In genomic region chr19:9934132-9934950, GRCh38 we compare ENCODE assay signal across 8 cellular contexts. TPM values are rescaled to one million over a fixed set of nuclear protein-coding genes. Genes with fewer than 3 reads are reported as not detected.
A peak's percentile ranks its signal among the peaks of the same experiment; 100 is the strongest.
DNase-seq lines count a peak whose midpoint lies in the region; ATAC-seq and TF ChIP-seq lines count a peak whose summit lies in the region.

No MANE protein-coding gene starts in this region.

- H3F3A ChIP-seq in neural progenitor cell (ENCODE audit: low read depth) = peaks cover 21% of the 10 kb centered on the region

- no peaks in the 10 kb centered on the region for H3K79me2 ChIP-seq in HCT116 (ENCODE audit: insufficient read depth, low read length)
- no peaks in the 10 kb centered on the region for H3K79me2 ChIP-seq in neural progenitor cell (ENCODE audit: low read depth)

- intact Hi-C loops in CD14-positive monocyte (cut with micrococcal nuclease) (loop anchor here (5.0 to 10.0 kb wide), 4 partner anchors 303 to 570 kb away; partner anchors contain the start of genes KEAP1 (in 1 of the 2) and MRPL4 (in 1 of the 2)), HCT116 (cut with micrococcal nuclease) (loop anchor here (1.0 to 5.0 kb wide), 6 partner anchors 66 to 456 kb away; no protein-coding TSS in a partner anchor)

- H2AFZ ChIP-seq in HCT116 (ENCODE audit: low read depth, low read length, poor library complexity, severe bottlenecking) = no peak overlapping the region
- no peak overlapping the region for H2AFZ ChIP-seq in neural progenitor cell (replicated peaks)

- no peaks in the 10 kb centered on the region for H3K9me3 ChIP-seq in HCT116 (ENCODE audit: control insufficient read depth in 1 of 2, insufficient read depth in 1 of 2, low read depth in 1 of 2, low read length in 2 of 2)
- H3K9me3 ChIP-seq in neural progenitor cell (ENCODE audit: low read depth) = no peaks in the 10 kb centered on the region
- no peaks in the 10 kb centered on the region for H3K9me3 ChIP-seq in subcutaneous abdominal adipose tissue (ENCODE audit: control insufficient read depth in 5 of 5, low read length in 5 of 5)

- H3K4me3 ChIP-seq in HCT116 (replicated peaks in 1 of 2; ENCODE audit: low read depth in 1 of 2, low read length in 2 of 2) (peak overlapping the region in 1 of 2 experiments; percentile 12; a peak in 1 of 4 replicates), fibroblast of the aortic adventitia (ENCODE audit: low read depth, low read length) (no peak overlapping the region), neural progenitor cell (no peak overlapping the region), subcutaneous abdominal adipose tissue (ENCODE audit: low read depth in 1 of 5, low read length in 5 of 5) (peak overlapping the region in 4 of 5 donors; percentile 9 to 90 (median 38))

- no peak for TF ChIP-seq POLR2A in HCT116 (IDR thresholded peaks at IDR 0.05; ENCODE audit: borderline replicate concordance, extremely low read depth, insufficient read depth, insufficient read length)

- peaks cover 7 to 10% of the 10 kb centered on the region in 2 donors for H3K36me3 Mint-ChIP-seq in CD14-positive monocyte
- H3K36me3 Mint-ChIP-seq in neural progenitor cell = no peaks in the 10 kb centered on the region

- H3K9me2 ChIP-seq in HCT116 (ENCODE audit: insufficient read depth) = no peaks in the 10 kb centered on the region

- H3K4me3 Mint-ChIP-seq in CD14-positive monocyte (peak overlapping the region in 1 of 2 donors; percentile 70), neural progenitor cell (peak overlapping the region; percentile 95)

- no peaks in the 10 kb centered on the region for H3K27me3 ChIP-seq in HCT116 (ENCODE audit: insufficient read depth, low read length)
- peaks cover 33% of the 10 kb centered on the region for H3K27me3 ChIP-seq in neural progenitor cell
- H3K27me3 ChIP-seq in subcutaneous abdominal adipose tissue (ENCODE audit: control insufficient read depth in 5 of 5, insufficient read depth in 4 of 5, low read length in 5 of 5) = peaks cover 0 to 21% (median 5%) of the 10 kb centered on the region in 5 donors

- RAD21 ChIA-PET in HCT116 (lab: Charles Lee; ENCODE audit: low non-redundant PET in 1 of 2, low total read pairs in 2 of 2, uncharacterized antibody in 2 of 2, unreplicated experiment in 2 of 2) = no interaction called here

- CTCF ChIA-PET in HCT116 (lab: Charles Lee) (interaction anchor here (1.0 to 1.2 kb wide), 2 partner anchors 93 to 179 kb away, joined by 3 to 6 read pairs; no protein-coding TSS in a partner anchor), RWPE1 (lab: Yijun Ruan, JAX) (interaction anchor here (0.8 kb wide), 1 partner anchor 10 kb away, joined by 4 read pairs; no protein-coding TSS in a partner anchor)

- H3K9ac ChIP-seq in HCT116 (ENCODE audit: low read length) = peak overlapping the region; percentile 33; the same call in 1 of the 2 replicates
- no peak overlapping the region for H3K9ac ChIP-seq in neural progenitor cell
- peak overlapping the region in 1 of 5 donors; percentile 57 for H3K9ac ChIP-seq in subcutaneous abdominal adipose tissue (ENCODE audit: low read length in 5 of 5)

- H3K36me3 ChIP-seq in HCT116 (ENCODE audit: control insufficient read depth in 1 of 2, insufficient read depth in 2 of 2, low read length in 2 of 2) (no peaks in the 10 kb centered on the region), neural progenitor cell (no peaks in the 10 kb centered on the region), subcutaneous abdominal adipose tissue (ENCODE audit: control insufficient read depth in 5 of 5, insufficient read depth in 5 of 5, low read length in 5 of 5) (no peaks in the 10 kb centered on the region)

- BruUV-seq in HCT116 (replicated peaks; lab: Mats Ljungman, UMichigan) = no TSS peak

- ATAC-seq in HCT116 (peak; percentile 82), HG03460 (IDR thresholded peaks at IDR 0.05; ENCODE audit: unreplicated experiment) (no peak)

- H3K27ac Mint-ChIP-seq in CD14-positive monocyte = peak overlapping the region in 1 of 7 donors; percentile 66
- H3K27ac Mint-ChIP-seq in neural progenitor cell = no peak overlapping the region

- H3K9me3 Mint-ChIP-seq in CD14-positive monocyte (peaks cover 5 to 27% (median 13%) of the 10 kb centered on the region in 7 donors), neural progenitor cell (no peaks in the 10 kb centered on the region)

- H4K20me1 ChIP-seq in HCT116 (ENCODE audit: insufficient read depth) (no peaks in the 10 kb centered on the region; the same call in 1 of the 2 replicates), neural progenitor cell (ENCODE audit: low read depth) (peaks cover 7% of the 10 kb centered on the region)

- peak; percentile 85 for TF ChIP-seq CTCF in CD14-positive monocyte (IDR thresholded peaks at IDR 0.05)
- peak; percentile 86 to 95 (median 90) for TF ChIP-seq CTCF in HCT116 (IDR thresholded peaks at IDR 0.05 in 2 of 3, conservative IDR thresholded peaks at IDR 0.05 in 1 of 3; ENCODE audit: borderline replicate concordance in 1 of 3, insufficient read depth in 1 of 3, low read depth in 2 of 3, low read length in 2 of 3)
- TF ChIP-seq CTCF in RWPE1 (conservative IDR thresholded peaks at IDR 0.05; ENCODE audit: low read depth) = peak; percentile 90
- peak; percentile 88 for TF ChIP-seq CTCF in fibroblast of the aortic adventitia (IDR thresholded peaks at IDR 0.05; ENCODE audit: insufficient read depth, low read length)
- peak; percentile 97 for TF ChIP-seq CTCF in neural progenitor cell (IDR thresholded peaks at IDR 0.05)

- POLR2A ChIA-PET in HCT116 (lab: Charles Lee) (no interaction called here), RWPE1 (lab: Yijun Ruan, JAX; ENCODE audit: low non-redundant PET) (no interaction called here)

- peaks cover 12 to 31% of the 10 kb centered on the region in 2 experiments; a peak in 3 of 4 replicates for H3K4me1 ChIP-seq in HCT116 (ENCODE audit: control insufficient read depth in 1 of 2, insufficient read depth in 2 of 2, low read length in 2 of 2)
- peaks cover 10% of the 10 kb centered on the region for H3K4me1 ChIP-seq in neural progenitor cell
- peaks cover 6 to 41% (median 29%) of the 10 kb centered on the region in 5 donors for H3K4me1 ChIP-seq in subcutaneous abdominal adipose tissue (ENCODE audit: control insufficient read depth in 5 of 5, insufficient read depth in 5 of 5, low read length in 5 of 5)

- peaks cover 15% of the 10 kb centered on the region for H3K4me1 Mint-ChIP-seq in CD14-positive monocyte
- H3K4me1 Mint-ChIP-seq in neural progenitor cell = peaks cover 31% of the 10 kb centered on the region

- peak overlapping the region; percentile 90 for H3K4me2 ChIP-seq in HCT116 (ENCODE audit: low read length)
- H3K4me2 ChIP-seq in neural progenitor cell = peak overlapping the region; percentile 99

- peak overlapping the region; percentile 16 for H3K27ac ChIP-seq in HCT116 (ENCODE audit: low read depth, low read length)
- H3K27ac ChIP-seq in RWPE1 = peak overlapping the region; percentile 70
- no peak overlapping the region for H3K27ac ChIP-seq in neural progenitor cell
- H3K27ac ChIP-seq in subcutaneous abdominal adipose tissue (ENCODE audit: low read depth, low read length) = peak overlapping the region; percentile 60

- peak; percentile 69 for DNase-seq in CD14-positive monocyte (ENCODE audit: low spot score)
- DNase-seq in HCT116 (ENCODE audit: low read depth, low spot score) = peak; percentile 66
- DNase-seq in RWPE1 (ENCODE audit: low spot score) = peak; percentile 85
- peak; percentile 57 to 73 for DNase-seq in activated T-helper 1 cell treated with anti-CD3 and anti-CD28 coated beads, Interleukin-2, amount 50 U/mL, for 16 hours (ENCODE audit: low read depth in 1 of 2, low spot score in 1 of 2)
- peak; percentile 62 for DNase-seq in fibroblast of the aortic adventitia (ENCODE audit: low read depth)
- peak; percentile 91 for DNase-seq in neural progenitor cell (ENCODE audit: low spot score)

- peaks cover 48 to 64% (median 49%) of the 10 kb centered on the region in 3 donors for H3K27me3 Mint-ChIP-seq in CD14-positive monocyte (ENCODE audit: low read depth in 3 of 3)
- peaks cover 19% of the 10 kb centered on the region for H3K27me3 Mint-ChIP-seq in neural progenitor cell (ENCODE audit: insufficient read depth, low read depth)

- peak; percentile 97 for TF ChIP-seq RAD21 in HCT116 (IDR thresholded peaks at IDR 0.05; ENCODE audit: low read depth)

TF ChIP-seq in HCT116, 20 proteins besides CTCF, POLR2A, EP300 and RAD21 (continues in another document):
- TF ChIP-seq SP1 (IDR thresholded peaks at IDR 0.05; ENCODE audit: low read depth) (peak; percentile 47), ZBTB33 (IDR thresholded peaks at IDR 0.05; ENCODE audit: extremely low read depth, insufficient replicate concordance, low read length) (no peak), JUND (IDR thresholded peaks at IDR 0.05) (no peak), ZNF274 (IDR thresholded peaks at IDR 0.05; ENCODE audit: low read depth, low read length) (no peak), ELF1 (IDR thresholded peaks at IDR 0.05; ENCODE audit: borderline replicate concordance, low read depth) (no peak), EZH2 (IDR thresholded peaks at IDR 0.05) (no peak), CBX3 (IDR thresholded peaks at IDR 0.05; ENCODE audit: low read depth) (no peak)

RNA-seq across cellular contexts. Expression of gene OLFM2, which starts 2.0 kb away (rescaled TPM):
- not detected for polyA plus RNA-seq in CD14-positive monocyte
- total RNA-seq in HCT116 (2021; ENCODE audit: unreplicated experiment) (19.9 TPM), fibroblast of the aortic adventitia (ENCODE audit: low replicate concordance) (0.82 and 16.0 TPM in 2 replicates), neural progenitor cell (ENCODE audit: low replicate concordance) (11.4 and 26.4 TPM in 2 replicates)
- 27.2 and 28.0 TPM in 2 replicates for polyA plus RNA-seq in HCT116 (2012)

Comparison
In these comparisons a context has a peak if more than half of its experiments do, and no peak if none do; other contexts are left out.
1. H3K4me3 ChIP-seq: peak in subcutaneous abdominal adipose tissue (4 of 5); none in fibroblast of the aortic adventitia (single experiment) and neural progenitor cell (single experiment).
2. Peak in every context shown above with its lines, with median percentiles within 50 percentile points of each other: DNase-seq and CTCF ChIP-seq.